In genomic region chr2:21010813-21011439, GRCh38 we compare ENCODE assay signal across 24 cellular contexts. TPM values are rescaled to one million over a fixed set of nuclear protein-coding genes. Genes with fewer than 3 reads are reported as not detected.
A peak's percentile ranks its signal among the peaks of the same experiment; 100 is the strongest.
DNase-seq lines count a peak whose midpoint lies in the region; ATAC-seq, FAIRE-seq and TF ChIP-seq lines count a peak whose summit lies in the region.
"Had no signal": no experiment of that assay in that cellular context is flagged by ENCODE, and none has a peak within 500 bp of the region (broad histone marks: within the 10 kb centered on the region; RNA-seq: fewer than 3 reads in every experiment).

No MANE protein-coding gene starts in this region.

- intact Hi-C loops in right lobe of liver (cut with DNase I) (no loop called here), lower leg skin (cut with DNase I; ENCODE audit: low total_unique reads) (no loop called here)

- no peak overlapping the region for H3K4me2 ChIP-seq in MM.1S (ENCODE audit: low read depth, low read length)

- H3K4me3 ChIP-seq in HEK293 (ENCODE audit: low read depth, low read length) (no peak overlapping the region), right lobe of liver (no peak overlapping the region), MM.1S (ENCODE audit: low read length) (no peak overlapping the region), lower leg skin (ENCODE audit: low read depth, poor library complexity, severe bottlenecking) (no peak overlapping the region)
- H3K4me3 ChIP-seq: GM12878, GM23248 had no signal

- DNase-seq in HTR-8/SVneo (ENCODE audit: insufficient read length, low spot score), result no peak
- peak; percentile 29 for DNase-seq in left lobe of liver (ENCODE audit: low spot score)
- no peak for DNase-seq in right lobe of liver
- no peak for DNase-seq in NCI-H1092 (lab: John Stamatoyannopoulos, UW)
- no peak for DNase-seq in MM.1S
- DNase-seq in lower leg skin (ENCODE audit: low spot score in 2 of 2), result no peak
- DNase-seq: C1 segment of cervical spinal cord; Caco-2; CD8-positive, alpha-beta T cell; DMS 273 treated with DMSO at 0.1 percent for 48 hours; DMS79; EL; GDM1; GM23248; H7; HCEC 1CT had no signal

- no peaks in the 10 kb centered on the region for H4K20me1 ChIP-seq in MM.1S (ENCODE audit: insufficient read depth, low read length)

- no peaks in the 10 kb centered on the region for H3K9me2 ChIP-seq in MM.1S (replicated peaks; ENCODE audit: insufficient read depth, low read length)

- no peaks in the 10 kb centered on the region for H3F3A ChIP-seq in MM.1S (ENCODE audit: insufficient read depth, low read length)

- H3K9me3 ChIP-seq in HEK293 (ENCODE audit: control insufficient read depth, insufficient read depth, low read depth, low read length) (no peaks in the 10 kb centered on the region), right lobe of liver (no peaks in the 10 kb centered on the region), MM.1S (replicated peaks; ENCODE audit: insufficient read depth, low read length) (no peaks in the 10 kb centered on the region)

- H3K27ac ChIP-seq in HEK293 (ENCODE audit: extremely low read depth, low read depth, low read length) (no peak overlapping the region), right lobe of liver (no peak overlapping the region), MM.1S (ENCODE audit: low read length) (no peak overlapping the region)
- H3K27ac ChIP-seq: GM23248 had no signal

- H3K9ac ChIP-seq in MM.1S (ENCODE audit: low read length), result no peak overlapping the region
- H3K9ac ChIP-seq: GM23248 had no signal

- peak; percentile 1 for ATAC-seq in left lobe of liver
- ATAC-seq in right lobe of liver, result peak in 2 of 4 donors; percentile 2
- ATAC-seq in HG03469 (IDR thresholded peaks at IDR 0.05; ENCODE audit: unreplicated experiment), result no peak
- ATAC-seq: CD8-positive, alpha-beta T cell; GM12878 had no signal

- H3K36me3 ChIP-seq in HEK293 (ENCODE audit: control insufficient read depth in 2 of 2, insufficient read depth in 1 of 2, low read length in 2 of 2), result no peaks in the 10 kb centered on the region
- H3K36me3 ChIP-seq in right lobe of liver, result peaks cover 0 to 99% (median 61%) of the 10 kb centered on the region in 4 donors
- H3K36me3 ChIP-seq in MM.1S (replicated peaks; ENCODE audit: insufficient read depth, low read length), result no peaks in the 10 kb centered on the region

- 77% methylated on average over 10 of the region's 10 CpGs for WGBS in right lobe of liver (ENCODE audit: insufficient coverage, low coverage, low lambda C conversion rate, missing lambda C conversion rate)
- WGBS in lower leg skin, 2 donors, result 85 to 86% methylated on average over 10 of the region's 10 CpGs

- peak; percentile 46 for FAIRE-seq in HTR-8/SVneo (lab: Jason Lieb, UNC)
- FAIRE-seq: D721Med, GM12878, GM19239, H1 had no signal

- H3K4me1 ChIP-seq in HEK293 (ENCODE audit: control insufficient read depth, insufficient read depth, low read length) (no peaks in the 10 kb centered on the region), right lobe of liver (peaks cover 0 to 10% (median 0%) of the 10 kb centered on the region in 4 donors), MM.1S (ENCODE audit: low read length) (no peaks in the 10 kb centered on the region)
- H3K4me1 ChIP-seq: Caco-2 had no signal

- TF ChIP-seq CTCF in HEK293 (tag by site-specific recombination; IDR thresholded peaks at IDR 0.05) (no peak), right lobe of liver (IDR thresholded peaks at IDR 0.05) (no peak), MM.1S (IDR thresholded peaks at IDR 0.05; ENCODE audit: low read length) (no peak), lower leg skin (IDR thresholded peaks at IDR 0.05) (no peak)

- POLR2A ChIA-PET in HEK293 (lab: Yijun Ruan, JAX), result no interaction called here

- CTCF ChIA-PET in HEK293 (lab: Yijun Ruan, JAX), result interaction anchor here (1.1 to 1.8 kb wide), 2 partner anchors 94 to 349 kb away, joined by 4 to 7 read pairs; no protein-coding TSS in a partner anchor

- TF ChIP-seq POLR2A in right lobe of liver (IDR thresholded peaks at IDR 0.05), result peak; percentile 7
- no peak for TF ChIP-seq POLR2A in lower leg skin (IDR thresholded peaks at IDR 0.05)

- no peaks in the 10 kb centered on the region for H3K79me2 ChIP-seq in MM.1S (ENCODE audit: low read length)

- H3K27me3 ChIP-seq in right lobe of liver, result no peaks in the 10 kb centered on the region
- no peaks in the 10 kb centered on the region for H3K27me3 ChIP-seq in MM.1S (replicated peaks; ENCODE audit: insufficient read depth, low read length)

- no peak overlapping the region for H2AFZ ChIP-seq in MM.1S (ENCODE audit: low read length)
- H2AFZ ChIP-seq: GM23248 had no signal

TF ChIP-seq in HEK293, 187 proteins besides CTCF, POLR2A, EP300 and RAD21:
- TF ChIP-seq GLIS1 (tag by site-specific recombination; IDR thresholded peaks at IDR 0.05) (no peak), ZNF549 (tag by site-specific recombination; IDR thresholded peaks at IDR 0.05) (no peak), ZNF785 (tag by site-specific recombination; IDR thresholded peaks at IDR 0.05) (no peak), ZNF423 (tag by site-specific recombination; IDR thresholded peaks at IDR 0.05) (no peak), ZNF155 (tag by site-specific recombination; IDR thresholded peaks at IDR 0.05) (no peak), TRIM28 (IDR thresholded peaks at IDR 0.05; ENCODE audit: borderline replicate concordance, low read length) (0 out of 2 replicates have a peak, but pooled peaks have one; percentile 26)
- TF ChIP-seq, protein P1, sequence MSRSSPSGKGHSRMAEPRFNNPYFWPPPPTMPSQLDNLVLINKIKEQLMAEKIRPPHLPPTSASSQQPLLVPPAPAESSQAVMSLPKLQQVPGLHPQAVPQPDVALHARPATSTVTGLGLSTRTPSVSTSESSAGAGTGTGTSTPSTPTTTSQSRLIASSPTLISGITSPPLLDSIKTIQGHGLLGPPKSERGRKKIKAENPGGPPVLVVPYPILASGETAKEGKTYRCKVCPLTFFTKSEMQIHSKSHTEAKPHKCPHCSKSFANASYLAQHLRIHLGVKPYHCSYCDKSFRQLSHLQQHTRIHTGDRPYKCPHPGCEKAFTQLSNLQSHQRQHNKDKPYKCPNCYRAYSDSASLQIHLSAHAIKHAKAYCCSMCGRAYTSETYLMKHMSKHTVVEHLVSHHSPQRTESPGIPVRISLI (tag by site-specific recombination; IDR thresholded peaks at IDR 0.05), result no peak

RNA-seq across cellular contexts. Expression of gene APOB, which starts 32.9 kb away (rescaled TPM):
- total RNA-seq in left lobe of liver (2,405 TPM), right lobe of liver (1,000 to 10,000 TPM; 2,615 to 3,271 (median 2,774) TPM), lower leg skin (1 to 10 TPM; 2.2 to 3.2 (median 2.3) TPM)
- total RNA-seq: A172; A673; CD8-positive, alpha-beta T cell; GM23248 had no signal

Comparison
In these comparisons a context has a peak if more than half of its experiments do, and no peak if none do; other contexts are left out.
1. RNA of gene APOB, which starts 32.9 kb away (total RNA-seq): 2,615 to 3,271 TPM in right lobe of liver and 2,405 TPM in left lobe of liver (single experiment); 2.2 to 3.2 TPM in lower leg skin; every median in the first group is over 100 times any median in the second.